Comparison of ENCODE assay signal across 8 cellular contexts in the genomic region with DNA sequence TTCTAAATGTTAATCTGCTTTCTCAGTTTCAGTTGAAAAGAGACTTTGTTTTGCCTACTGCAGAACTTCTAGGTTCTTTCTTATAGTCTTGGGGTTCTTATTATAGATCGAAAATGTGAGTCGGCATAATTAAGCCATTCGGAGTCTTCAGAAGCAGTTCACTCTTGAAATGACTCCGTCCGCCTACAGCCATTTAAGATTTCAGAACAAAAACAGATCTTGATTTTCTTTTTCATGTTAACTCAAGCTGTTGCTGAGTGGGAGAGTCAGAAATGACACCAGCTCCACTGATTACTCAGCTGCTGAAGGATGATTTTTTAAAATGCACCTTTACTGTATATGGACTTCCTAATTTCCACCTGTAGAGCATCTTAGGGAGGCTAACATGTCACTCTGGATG. TPM values are rescaled to one million over a fixed set of nuclear protein-coding genes. Genes with fewer than 3 reads are reported as not detected.
DNase-seq lines count a peak whose midpoint lies in the region; ATAC-seq, FAIRE-seq and TF ChIP-seq lines count a peak whose summit lies in the region.

No MANE protein-coding gene starts in this region.

- no peak overlapping the region for H2AFZ ChIP-seq in PC-3 (ENCODE audit: low read length)

- DNase-seq in PC-3 = no peak
- peak; percentile 68 for DNase-seq in putamen (ENCODE audit: low spot score)
- no peak for DNase-seq in urothelium cell line (ENCODE audit: low spot score)
- no peak for DNase-seq in NCI-H2029 (lab: John Stamatoyannopoulos, UW)
- no peak for DNase-seq in effector CD4-positive, alpha-beta T cell
- DNase-seq in coronary artery (ENCODE audit: low spot score) = no peak

- no peaks in the 10 kb centered on the region; the same call in 1 of the 2 replicates for H3K36me3 ChIP-seq in PC-3 (ENCODE audit: low read depth, low read length)

- no peaks in the 10 kb centered on the region for H4K20me1 ChIP-seq in PC-3 (ENCODE audit: low read length)

- no peaks in the 10 kb centered on the region for H3K9me3 ChIP-seq in PC-3 (ENCODE audit: low read length)

- no TSS peak for BruUV-seq in PC-3 (replicated peaks; lab: Mats Ljungman, UMichigan)

- intact Hi-C loops in PC-3 (cut with micrococcal nuclease) = no loop called here

- peak overlapping the region; percentile 45; the same call in 1 of the 2 replicates for H3K4me2 ChIP-seq in PC-3 (ENCODE audit: low read length)

- 0 out of 2 replicates have a peak, but pooled peaks cover 4% of the 10 kb centered on the region for H3K79me2 ChIP-seq in PC-3 (ENCODE audit: low read length)

- no peaks in the 10 kb centered on the region for H3K9me2 ChIP-seq in PC-3 (replicated peaks; ENCODE audit: low read length)

- FAIRE-seq in urothelium cell line (lab: Jason Lieb, UNC) = no peak

- ATAC-seq in GM18508 (IDR thresholded peaks at IDR 0.05; ENCODE audit: insufficient read depth, unreplicated experiment) = peak; percentile 48
- peak; percentile 40 for ATAC-seq in GM21737 (IDR thresholded peaks at IDR 0.05; ENCODE audit: unreplicated experiment)
- ATAC-seq in PC-3 = no peak

- CTCF ChIA-PET in PC-3 (lab: Charles Lee) = no interaction called here

- no peaks in the 10 kb centered on the region for H3F3A ChIP-seq in PC-3 (ENCODE audit: low read length, unreplicated experiment)

- TF ChIP-seq CTCF in PC-3 (conservative IDR thresholded peaks at IDR 0.05; ENCODE audit: low read depth, low read length) (no peak), coronary artery (IDR thresholded peaks at IDR 0.05) (no peak)

- POLR2A ChIA-PET in PC-3 (lab: Charles Lee; ENCODE audit: unreplicated experiment) = no interaction called here

- peaks cover 40% of the 10 kb centered on the region for H3K4me1 ChIP-seq in PC-3 (ENCODE audit: insufficient read depth, low read length)

- H3K4me3 ChIP-seq in PC-3 (ENCODE audit: low read length) (no peak overlapping the region), coronary artery (no peak overlapping the region)

- H3K27me3 ChIP-seq in PC-3 (ENCODE audit: low read length) = no peaks in the 10 kb centered on the region

- no peak overlapping the region for H3K9ac ChIP-seq in PC-3 (ENCODE audit: low read length)

- no peak overlapping the region for H3K27ac ChIP-seq in PC-3 (ENCODE audit: low read length)
- H3K27ac ChIP-seq in coronary artery = no peak overlapping the region

RNA-seq across cellular contexts. Expression of gene PRDM1, which starts 15.9 kb away (rescaled TPM):
- 2.0 and 2.5 TPM in 2 replicates for total RNA-seq in PC-3 (2014; rRNA removed)
